Comparison of ENCODE assay signal across 10 cellular contexts in genomic region chr1:115671176-115672062, GRCh38. TPM values are rescaled to one million over a fixed set of nuclear protein-coding genes. Genes with fewer than 3 reads are reported as not detected.
A peak's percentile ranks its signal among the peaks of the same experiment; 100 is the strongest.
DNase-seq lines count a peak whose midpoint lies in the region; ATAC-seq and TF ChIP-seq lines count a peak whose summit lies in the region.
"Had no signal": no experiment of that assay in that cellular context is flagged by ENCODE, and none has a peak within 500 bp of the region (broad histone marks: within the 10 kb centered on the region; RNA-seq: fewer than 3 reads in every experiment).

No MANE protein-coding gene starts in this region.

- H3K4me3 Mint-ChIP-seq in osteocyte (ENCODE audit: unreplicated experiment): no peak overlapping the region
- H3K4me3 Mint-ChIP-seq: nephron had no signal

- TF ChIP-seq CTCF in osteocyte (IDR thresholded peaks at IDR 0.05) (no peak), lower leg skin (IDR thresholded peaks at IDR 0.05) (no peak), tibial artery (IDR thresholded peaks at IDR 0.05) (no peak)

- intact Hi-C loops in lower leg skin (cut with DNase I; ENCODE audit: low total_unique reads) (no loop called here), tibial artery (cut with DNase I; ENCODE audit: low total_unique reads) (no loop called here)

- TF ChIP-seq POLR2A in lower leg skin (IDR thresholded peaks at IDR 0.05): no peak

- H3K36me3 ChIP-seq in esophagus (ENCODE audit: control insufficient read depth in 2 of 2, insufficient read depth in 2 of 2, low read length in 1 of 2) (peaks cover 3 to 5% of the 10 kb centered on the region in 2 donors), tibial artery (peaks cover 5 to 26% (median 18%) of the 10 kb centered on the region in 3 donors)
- H3K36me3 ChIP-seq: uterus had no signal

- peaks cover 34% of the 10 kb centered on the region for H3K4me1 Mint-ChIP-seq in osteocyte (ENCODE audit: unreplicated experiment)

- H3K27ac Mint-ChIP-seq in osteocyte (ENCODE audit: unreplicated experiment): peak overlapping the region; percentile 57

- H3K4me1 ChIP-seq in esophagus (ENCODE audit: control insufficient read depth in 2 of 2, insufficient read depth in 2 of 2, low read length in 1 of 2) (peaks cover 2 to 18% of the 10 kb centered on the region in 2 donors), tibial artery (peaks cover 0 to 11% (median 8%) of the 10 kb centered on the region in 4 donors)
- H3K4me1 ChIP-seq: uterus had no signal

- H3K27me3 Mint-ChIP-seq in osteocyte (ENCODE audit: unreplicated experiment): no peaks in the 10 kb centered on the region

- peaks cover 0 to 2% of the 10 kb centered on the region in 2 donors for H3K9me3 ChIP-seq in esophagus (ENCODE audit: control insufficient read depth in 2 of 2, insufficient read depth in 1 of 2, low read depth in 1 of 2, low read length in 1 of 2)
- H3K9me3 ChIP-seq in tibial artery: peaks cover 0 to 6% (median 0%) of the 10 kb centered on the region in 3 donors
- H3K9me3 ChIP-seq: uterus had no signal

- peak overlapping the region; percentile 39 to 80 for H3K27ac ChIP-seq in esophagus (ENCODE audit: low read depth in 2 of 2, low read length in 1 of 2)
- no peak overlapping the region for H3K27ac ChIP-seq in tibial artery
- H3K27ac ChIP-seq: uterus had no signal

- H3K36me3 Mint-ChIP-seq in osteocyte (ENCODE audit: unreplicated experiment): peaks cover 23% of the 10 kb centered on the region

- WGBS in esophagus, 2 donors: 51 to 57% methylated on average over 20 of the region's 20 CpGs
- 78 to 83% methylated on average over 19 to 20 of the region's 20 CpGs for WGBS in lower leg skin, 2 donors

- DNase-seq in EH (ENCODE audit: low read depth): peak; percentile 30
- peak; percentile 16 for DNase-seq in NCI-H2196 treated with DMSO at 0.1 percent for 48 hours (lab: John Stamatoyannopoulos, UW; ENCODE audit: unreplicated experiment)
- no peak for DNase-seq in osteocyte (ENCODE audit: extremely low spot score, unreplicated experiment)
- no peak for DNase-seq in lower leg skin (ENCODE audit: low spot score in 2 of 2)
- no peak for DNase-seq in tibial artery
- no peak for DNase-seq in activated CD4-positive, alpha-beta T cell treated with anti-CD3 and anti-CD28 coated beads, Interleukin-2, amount 50 U/mL, for 1 hour
- DNase-seq: uterus had no signal

- ATAC-seq in HG02610 (IDR thresholded peaks at IDR 0.05; ENCODE audit: unreplicated experiment): no peak

- H3K4me3 ChIP-seq in esophagus (ENCODE audit: low read depth in 1 of 2, low read length in 2 of 2): no peak overlapping the region
- no peak overlapping the region for H3K4me3 ChIP-seq in lower leg skin (ENCODE audit: low read depth, poor library complexity, severe bottlenecking)
- no peak overlapping the region for H3K4me3 ChIP-seq in tibial artery
- H3K4me3 ChIP-seq: uterus had no signal

- H3K9me3 Mint-ChIP-seq in osteocyte (ENCODE audit: unreplicated experiment): peaks cover 6% of the 10 kb centered on the region
- H3K9me3 Mint-ChIP-seq: nephron had no signal

- no peaks in the 10 kb centered on the region for H3K27me3 ChIP-seq in esophagus (ENCODE audit: control insufficient read depth in 1 of 2, insufficient read depth in 2 of 2, low read length in 2 of 2)
- H3K27me3 ChIP-seq in tibial artery: no peaks in the 10 kb centered on the region
- H3K27me3 ChIP-seq: uterus had no signal

RNA-seq across cellular contexts. Expression of gene VANGL1, which starts 29.6 kb away (rescaled TPM):
- polyA plus RNA-seq in esophagus: 1 to 10 TPM; 3.4 to 4.1 TPM
- total RNA-seq in osteocyte: 16.2 and 16.7 TPM in 2 replicates
- 10 to 100 TPM in 3 of 4 donors, 1 to 10 TPM in 1; 9.5 to 22.2 (median 17.2) TPM for total RNA-seq in lower leg skin

Comparison
In these comparisons a context has a peak if more than half of its experiments do, and no peak if none do; other contexts are left out.
1. DNase-seq: peak in EH (single experiment) and NCI-H2196 treated with DMSO at 0.1 percent for 48 hours (single experiment); none in osteocyte (single experiment), lower leg skin (0 of 2), tibial artery (0 of 2) and activated CD4-positive, alpha-beta T cell treated with anti-CD3 and anti-CD28 coated beads, Interleukin-2, amount 50 U/mL, for 1 hour (single experiment).
2. H3K27ac ChIP-seq: peak in esophagus (2 of 2); none in tibial artery (0 of 2).